In genomic region chr7:81672872-81673271, GRCh38 we compare ENCODE assay signal across 22 cellular contexts.
DNase-seq lines count a peak whose midpoint lies in the region; ATAC-seq and TF ChIP-seq lines count a peak whose summit lies in the region.
"Had no signal": no experiment of that assay in that cellular context is flagged by ENCODE, and none has a peak within 500 bp of the region (broad histone marks: within the 10 kb centered on the region; RNA-seq: fewer than 3 reads in every experiment).

No MANE protein-coding gene starts in this region.

- H3K79me2 ChIP-seq in Karpas-422 (ENCODE audit: low read length), result no peaks in the 10 kb centered on the region
- H3K79me2 ChIP-seq: parathyroid adenoma had no signal

- H3K4me1 ChIP-seq in HUES48 (ENCODE audit: control insufficient read depth, insufficient read depth, low read length) (peaks cover 54% of the 10 kb centered on the region), iPS-20b (ENCODE audit: insufficient read depth, low read length) (peaks cover 35% of the 10 kb centered on the region; the same call in 1 of the 2 replicates), right cardiac atrium (ENCODE audit: control insufficient read depth, insufficient read depth, low read length) (no peaks in the 10 kb centered on the region), Karpas-422 (ENCODE audit: low read length) (no peaks in the 10 kb centered on the region)
- H3K4me1 ChIP-seq: parathyroid adenoma, upper lobe of right lung had no signal

- DNase-seq in DMS 273 (lab: John Stamatoyannopoulos, UW; ENCODE audit: unreplicated experiment), result peak; percentile 90
- peak; percentile 15 for DNase-seq in NCI-H748 treated with DMSO at 0.1 percent for 48 hours (lab: John Stamatoyannopoulos, UW)
- DNase-seq in right cardiac atrium, result no peak
- no peak for DNase-seq in Karpas-422
- DNase-seq in GM10266 (ENCODE audit: extremely low spot score), result no peak
- no peak for DNase-seq in effector memory CD8-positive, alpha-beta T cell
- DNase-seq: activated B cell treated with CpG ODN at 0.5 μM for 24 hours; activated CD4-positive, alpha-beta memory T cell treated with anti-CD3 and anti-CD28 coated beads for 36 hours; activated effector memory CD4-positive, alpha-beta T cell treated with anti-CD3 and anti-CD28 coated beads, Interleukin-2, amount 50 U/mL, for 16 hours; Caco-2; effector CD8-positive, alpha-beta T cell; foreskin melanocyte; hypothalamus; mesenchymal stem cell; NCI-H2081 treated with DMSO at 0.1 percent for 48 hours; NCI-H526 treated with DMSO at 0.1 percent for 48 hours; upper lobe of right lung had no signal

- H3K4me3 Mint-ChIP-seq in effector memory CD8-positive, alpha-beta T cell, result no peak overlapping the region
- H3K4me3 Mint-ChIP-seq: activated B cell treated with CpG ODN at 0.5 μM for 24 hours; activated CD4-positive, alpha-beta memory T cell treated with anti-CD3 and anti-CD28 coated beads for 36 hours; brain had no signal

- intact Hi-C loops in right cardiac atrium (cut with DNase I), result no loop called here

- ATAC-seq in right cardiac atrium, result no peak
- no peak for ATAC-seq in effector memory CD8-positive, alpha-beta T cell (replicated peaks)
- ATAC-seq: esophagus mucosa, upper lobe of right lung had no signal

- 0 out of 2 replicates have a peak overlapping the region, but pooled peaks have one; percentile 30 for H3K4me3 ChIP-seq in HUES48 (ENCODE audit: low read depth, low read length)
- peak overlapping the region; percentile 14; the same call in 1 of the 2 replicates for H3K4me3 ChIP-seq in iPS-20b (ENCODE audit: low read length)
- no peak overlapping the region for H3K4me3 ChIP-seq in right cardiac atrium (ENCODE audit: low read length)
- no peak overlapping the region for H3K4me3 ChIP-seq in Karpas-422 (ENCODE audit: low read length)
- H3K4me3 ChIP-seq: upper lobe of right lung had no signal

- no peaks in the 10 kb centered on the region for H3K9me2 ChIP-seq in Karpas-422 (replicated peaks; ENCODE audit: insufficient read depth, low read length)

- no peak overlapping the region for H3K4me2 ChIP-seq in Karpas-422 (ENCODE audit: low read depth, low read length, poor library complexity, severe bottlenecking)

- no peaks in the 10 kb centered on the region for H3K36me3 Mint-ChIP-seq in effector memory CD8-positive, alpha-beta T cell (ENCODE audit: insufficient read depth)
- H3K36me3 Mint-ChIP-seq: activated CD4-positive, alpha-beta memory T cell treated with anti-CD3 and anti-CD28 coated beads for 36 hours; brain had no signal

- H3K27ac Mint-ChIP-seq in effector memory CD8-positive, alpha-beta T cell, result no peak overlapping the region
- H3K27ac Mint-ChIP-seq: activated B cell treated with CpG ODN at 0.5 μM for 24 hours; activated CD4-positive, alpha-beta memory T cell treated with anti-CD3 and anti-CD28 coated beads for 36 hours had no signal

- H3K27me3 Mint-ChIP-seq in effector memory CD8-positive, alpha-beta T cell, result no peaks in the 10 kb centered on the region
- H3K27me3 Mint-ChIP-seq: activated B cell treated with CpG ODN at 0.5 μM for 24 hours; activated CD4-positive, alpha-beta memory T cell treated with anti-CD3 and anti-CD28 coated beads for 36 hours; brain had no signal

- H2AFZ ChIP-seq in Karpas-422 (ENCODE audit: low read length), result no peak overlapping the region
- H2AFZ ChIP-seq: parathyroid adenoma had no signal

- H3K4me1 Mint-ChIP-seq in effector memory CD8-positive, alpha-beta T cell (ENCODE audit: low read depth in 2 of 2), result no peaks in the 10 kb centered on the region
- H3K4me1 Mint-ChIP-seq: activated B cell treated with CpG ODN at 0.5 μM for 24 hours had no signal

- H3K9me3 Mint-ChIP-seq in effector memory CD8-positive, alpha-beta T cell, result peaks cover 0 to 10% of the 10 kb centered on the region in 2 donors
- H3K9me3 Mint-ChIP-seq: activated B cell treated with CpG ODN at 0.5 μM for 24 hours had no signal

- 86% methylated on average over 1 of the region's 1 CpG for WGBS in right cardiac atrium

- no peaks in the 10 kb centered on the region for H4K20me1 ChIP-seq in Karpas-422 (ENCODE audit: insufficient read depth, low read depth, low read length)

- peak overlapping the region; percentile 71 for H3K27ac ChIP-seq in HUES48 (ENCODE audit: low read depth, low read length)
- peak overlapping the region; percentile 40 for H3K27ac ChIP-seq in iPS-20b (ENCODE audit: low read length)
- H3K27ac ChIP-seq in right cardiac atrium (ENCODE audit: low read length), result no peak overlapping the region
- no peak overlapping the region for H3K27ac ChIP-seq in Karpas-422 (ENCODE audit: low read length)
- H3K27ac ChIP-seq: parathyroid adenoma, upper lobe of right lung had no signal

- H3K27me3 ChIP-seq in HUES48 (ENCODE audit: control insufficient read depth, insufficient read depth, low read length) (no peaks in the 10 kb centered on the region), iPS-20b (ENCODE audit: insufficient read depth, low read length) (no peaks in the 10 kb centered on the region), right cardiac atrium (ENCODE audit: control insufficient read depth, insufficient read depth) (no peaks in the 10 kb centered on the region), Karpas-422 (ENCODE audit: low read length) (no peaks in the 10 kb centered on the region)
- H3K27me3 ChIP-seq: upper lobe of right lung had no signal

- TF ChIP-seq CTCF in GM10266 (IDR thresholded peaks at IDR 0.05; ENCODE audit: control insufficient read depth, insufficient read depth, low read depth, missing control alignments), result no peak

- no peaks in the 10 kb centered on the region for H3K9me3 ChIP-seq in HUES48 (ENCODE audit: control insufficient read depth, insufficient read depth, low read length)
- H3K9me3 ChIP-seq in iPS-20b (ENCODE audit: insufficient read depth, low read depth, low read length), result no peaks in the 10 kb centered on the region
- H3K9me3 ChIP-seq in right cardiac atrium (ENCODE audit: control insufficient read depth, low read length), result no peaks in the 10 kb centered on the region
- H3K9me3 ChIP-seq in Karpas-422 (ENCODE audit: low read length), result peaks cover 25% of the 10 kb centered on the region
- H3K9me3 ChIP-seq: Caco-2, upper lobe of right lung had no signal

- no peak overlapping the region for H3K9ac ChIP-seq in HUES48 (ENCODE audit: low read depth, low read length)
- H3K9ac ChIP-seq in iPS-20b (ENCODE audit: low read depth, low read length), result no peak overlapping the region
- H3K9ac ChIP-seq in Karpas-422 (ENCODE audit: low read length), result no peak overlapping the region
- H3K9ac ChIP-seq: parathyroid adenoma had no signal

- H3K36me3 ChIP-seq in HUES48 (ENCODE audit: control insufficient read depth, insufficient read depth, low read length), result no peaks in the 10 kb centered on the region
- H3K36me3 ChIP-seq in iPS-20b (ENCODE audit: insufficient read depth, low read depth, low read length), result no peaks in the 10 kb centered on the region
- H3K36me3 ChIP-seq in Karpas-422 (ENCODE audit: insufficient read depth, low read length), result no peaks in the 10 kb centered on the region
- H3K36me3 ChIP-seq: upper lobe of right lung had no signal

Comparison
In these comparisons a context has a peak if more than half of its experiments do, and no peak if none do; other contexts are left out.
1. DNase-seq: peak in DMS 273 (single experiment) and NCI-H748 treated with DMSO at 0.1 percent for 48 hours (single experiment); none in right cardiac atrium (0 of 3), Karpas-422 (single experiment), GM10266 (single experiment) and effector memory CD8-positive, alpha-beta T cell (0 of 3).
2. H3K27ac ChIP-seq: peak in HUES48 (single experiment) and iPS-20b (single experiment); none in right cardiac atrium (single experiment) and Karpas-422 (single experiment).
3. H3K4me3 ChIP-seq: peak in HUES48 (single experiment) and iPS-20b (single experiment); none in right cardiac atrium (single experiment) and Karpas-422 (single experiment).